ENCODE assay signal across 9 cellular contexts in the genomic region with DNA sequence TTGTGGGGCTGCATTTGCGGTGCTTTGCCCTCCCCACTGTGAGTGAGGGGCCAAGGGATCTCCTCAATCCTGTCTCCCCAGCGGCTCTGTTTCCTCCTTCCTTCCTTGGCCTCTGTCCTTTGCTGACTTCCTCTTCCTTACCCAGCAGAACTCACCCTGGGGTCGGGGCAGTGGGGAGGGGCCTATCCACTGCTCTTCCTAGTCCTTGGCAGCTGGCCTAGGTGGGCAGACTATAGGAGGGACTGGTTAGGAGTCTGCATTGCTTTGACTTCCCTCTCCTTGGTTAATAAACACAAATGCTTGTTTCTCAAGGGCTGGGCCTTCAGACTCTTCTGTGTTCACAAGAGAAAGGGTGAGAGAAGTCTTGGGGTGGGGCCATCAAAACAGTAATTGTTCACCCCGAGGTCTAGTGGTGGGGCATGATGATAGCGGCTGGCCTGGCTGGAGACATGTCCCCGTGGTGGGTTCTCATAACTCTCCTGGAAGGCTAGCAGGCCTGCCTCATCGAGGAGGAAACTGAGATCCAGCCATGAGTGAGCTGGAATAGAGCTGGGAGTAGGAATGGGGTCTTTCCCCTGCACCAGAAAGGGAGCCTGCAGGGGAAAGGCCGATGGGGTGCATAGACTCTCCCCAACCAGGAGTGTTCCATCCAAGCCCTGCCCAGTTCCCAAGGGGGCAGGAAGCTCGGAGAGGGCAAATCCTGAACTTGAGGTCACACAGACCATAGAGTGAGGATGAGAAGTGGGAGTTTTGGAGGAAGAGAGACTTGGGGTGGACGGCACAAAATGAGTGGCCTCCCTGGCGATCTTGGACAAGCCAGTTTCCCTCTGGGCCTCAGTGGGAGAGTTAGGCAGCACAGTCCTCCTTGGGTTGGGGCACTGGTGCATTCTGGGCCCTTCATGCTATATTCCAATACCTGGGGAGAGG. TPM values are rescaled to one million over a fixed set of nuclear protein-coding genes. Genes with fewer than 3 reads are reported as not detected.
DNase-seq lines count a peak whose midpoint lies in the region; ATAC-seq and TF ChIP-seq lines count a peak whose summit lies in the region.
"Had no signal": no experiment of that assay in that cellular context is flagged by ENCODE, and none has a peak within 500 bp of the region (broad histone marks: within the 10 kb centered on the region; RNA-seq: fewer than 3 reads in every experiment).

No MANE protein-coding gene starts in this region.

- TF ChIP-seq CTCF in CD8-positive, alpha-beta T cell (IDR thresholded peaks at IDR 0.05), result no peak
- TF ChIP-seq CTCF in natural killer cell (IDR thresholded peaks at IDR 0.05) (no peak), testis (IDR thresholded peaks at IDR 0.05) (no peak)

- H3K4me3 Mint-ChIP-seq in CD8-positive, alpha-beta T cell, result peak overlapping the region; percentile 94
- peak overlapping the region; percentile 84 for H3K4me3 Mint-ChIP-seq in activated T-helper 17 cell treated with anti-CD3 and anti-CD28 coated beads, Interleukin-2, amount 50 U/mL, for 72 hours
- H3K4me3 Mint-ChIP-seq in natural killer cell, result peak overlapping the region; percentile 91

- H3K4me3 ChIP-seq in CD8-positive, alpha-beta T cell (ENCODE audit: low read depth, low read length), result peak overlapping the region; percentile 65
- no peak overlapping the region for H3K4me3 ChIP-seq in testis

- TF ChIP-seq POLR2A in testis (IDR thresholded peaks at IDR 0.05), result no peak

- no peaks in the 10 kb centered on the region for H3K9me3 ChIP-seq in CD8-positive, alpha-beta T cell (ENCODE audit: low read length)
- H3K9me3 ChIP-seq in KOPT-K1 (ENCODE audit: insufficient read depth, low read length, poor library complexity, severe bottlenecking), result no peaks in the 10 kb centered on the region
- no peaks in the 10 kb centered on the region for H3K9me3 ChIP-seq in testis
- H3K9me3 ChIP-seq: upper lobe of left lung had no signal

- peaks cover 60% of the 10 kb centered on the region for H3K4me1 ChIP-seq in CD8-positive, alpha-beta T cell (ENCODE audit: insufficient read depth, low read length)
- no peaks in the 10 kb centered on the region for H3K4me1 ChIP-seq in testis

- no peak for ATAC-seq in CD8-positive, alpha-beta T cell
- no peak for ATAC-seq in activated T-helper 17 cell treated with anti-CD3 and anti-CD28 coated beads, Interleukin-2, amount 50 U/mL, for 72 hours (replicated peaks)
- no peak for ATAC-seq in natural killer cell
- ATAC-seq in GM18858 (IDR thresholded peaks at IDR 0.05; ENCODE audit: unreplicated experiment), result no peak
- ATAC-seq in GM21529 (IDR thresholded peaks at IDR 0.05; ENCODE audit: unreplicated experiment), result no peak

- H3K27me3 ChIP-seq in CD8-positive, alpha-beta T cell (ENCODE audit: insufficient read depth, low read length), result no peaks in the 10 kb centered on the region
- no peaks in the 10 kb centered on the region for H3K27me3 ChIP-seq in testis
- H3K27me3 ChIP-seq: upper lobe of left lung had no signal

- peak overlapping the region; percentile 100 for H3K27ac Mint-ChIP-seq in CD8-positive, alpha-beta T cell
- H3K27ac Mint-ChIP-seq in activated T-helper 17 cell treated with anti-CD3 and anti-CD28 coated beads, Interleukin-2, amount 50 U/mL, for 72 hours, result peak overlapping the region; percentile 82
- H3K27ac Mint-ChIP-seq in natural killer cell, result peak overlapping the region; percentile 96

- H3K4me1 Mint-ChIP-seq in CD8-positive, alpha-beta T cell (ENCODE audit: low read depth), result peaks cover 60% of the 10 kb centered on the region
- peaks cover 19% of the 10 kb centered on the region for H3K4me1 Mint-ChIP-seq in activated T-helper 17 cell treated with anti-CD3 and anti-CD28 coated beads, Interleukin-2, amount 50 U/mL, for 72 hours
- peaks cover 30 to 39% of the 10 kb centered on the region in 2 donors for H3K4me1 Mint-ChIP-seq in natural killer cell

- POLR2A ChIA-PET in CD8-positive, alpha-beta T cell (lab: Charles Lee), result interaction anchor here (1.1 to 5.0 kb wide), 4 partner anchors 10 to 15 kb away, joined by 3 to 45 read pairs (median 24); a partner anchor contains a TSS

- H3K27ac ChIP-seq in CD8-positive, alpha-beta T cell (ENCODE audit: low read depth, low read length), result peak overlapping the region; percentile 48
- H3K27ac ChIP-seq in KOPT-K1 (ENCODE audit: low read depth, low read length, poor library complexity, severe bottlenecking), result peak overlapping the region; percentile 86
- no peak overlapping the region for H3K27ac ChIP-seq in testis

- H3K36me3 ChIP-seq in CD8-positive, alpha-beta T cell (ENCODE audit: insufficient read depth, low read length), result no peaks in the 10 kb centered on the region
- H3K36me3 ChIP-seq in KOPT-K1 (ENCODE audit: insufficient read depth, low read length) (no peaks in the 10 kb centered on the region), testis (ENCODE audit: low read depth, missing control alignments) (no peaks in the 10 kb centered on the region)

- peaks cover 9% of the 10 kb centered on the region for H3K36me3 Mint-ChIP-seq in CD8-positive, alpha-beta T cell
- peaks cover 10% of the 10 kb centered on the region for H3K36me3 Mint-ChIP-seq in activated T-helper 17 cell treated with anti-CD3 and anti-CD28 coated beads, Interleukin-2, amount 50 U/mL, for 72 hours (ENCODE audit: low read depth)
- no peaks in the 10 kb centered on the region for H3K36me3 Mint-ChIP-seq in natural killer cell

- CTCF ChIA-PET in CD8-positive, alpha-beta T cell (lab: Charles Lee), result interaction anchor here (1.4 to 2.7 kb wide), 8 partner anchors 9 to 110 kb away, joined by 3 to 25 read pairs (median 5); a partner anchor contains a TSS

- 69 to 77% methylated on average over 10 to 11 of the region's 11 CpGs for WGBS in testis, 2 donors

- peaks cover 2% of the 10 kb centered on the region for H3K9me3 Mint-ChIP-seq in CD8-positive, alpha-beta T cell
- H3K9me3 Mint-ChIP-seq in activated T-helper 17 cell treated with anti-CD3 and anti-CD28 coated beads, Interleukin-2, amount 50 U/mL, for 72 hours, result no peaks in the 10 kb centered on the region
- no peaks in the 10 kb centered on the region for H3K9me3 Mint-ChIP-seq in natural killer cell

- intact Hi-C loops in CD8-positive, alpha-beta T cell (cut with DNase I, micrococcal nuclease), result loop anchor here (2.0 to 10.0 kb wide), 6 partner anchors 273 to 1809 kb away; a partner anchor contains a TSS
- intact Hi-C loops in natural killer cell (cut with micrococcal nuclease) (no loop called here), testis (cut with DNase I; ENCODE audit: low total_unique reads) (no loop called here)

- H3K27me3 Mint-ChIP-seq in CD8-positive, alpha-beta T cell (ENCODE audit: low read depth), result no peaks in the 10 kb centered on the region
- no peaks in the 10 kb centered on the region for H3K27me3 Mint-ChIP-seq in activated T-helper 17 cell treated with anti-CD3 and anti-CD28 coated beads, Interleukin-2, amount 50 U/mL, for 72 hours
- H3K27me3 Mint-ChIP-seq in natural killer cell (ENCODE audit: low read depth in 2 of 2), result no peaks in the 10 kb centered on the region

- peak in 2 of 7 experiments; percentile 11 to 51 for DNase-seq in CD8-positive, alpha-beta T cell
- DNase-seq in natural killer cell (no peak), testis (no peak), occipital lobe (lab: John Stamatoyannopoulos, UW) (no peak)

RNA-seq across cellular contexts. Expression of a gene that starts 12.7 kb away (rescaled TPM):
- total RNA-seq in CD8-positive, alpha-beta T cell, result 1 to 10 TPM; 6.7 to 7.7 TPM
- 10 to 100 TPM; 17.4 to 20.8 TPM for total RNA-seq in activated T-helper 17 cell treated with anti-CD3 and anti-CD28 coated beads, Interleukin-2, amount 50 U/mL, for 72 hours
- 10 to 100 TPM; 25.1 to 91.0 (median 31.8) TPM for total RNA-seq in natural killer cell
- 1 to 10 TPM; 5.1 to 7.7 TPM for total RNA-seq in testis
- polyA plus RNA-seq in testis (ENCODE audit: insufficient read depth, low read depth, low replicate concordance), result 5.5 TPM
- total RNA-seq in occipital lobe, result 6.7 TPM

Comparison
In these comparisons a context has a peak if more than half of its experiments do, and no peak if none do; other contexts are left out.
1. H3K27ac ChIP-seq: peak in CD8-positive, alpha-beta T cell (single experiment) and KOPT-K1 (single experiment); none in testis (0 of 2).
2. intact Hi-C loops: an anchor here in CD8-positive, alpha-beta T cell (2.0 to 10.0 kb wide); none called in natural killer cell and testis.
3. Peak in every context shown above with its lines, with median percentiles within 50 percentile points of each other: H3K27ac Mint-ChIP-seq and H3K4me3 Mint-ChIP-seq.